ENCODE assay signal across 37 cellular contexts in the genomic region with DNA sequence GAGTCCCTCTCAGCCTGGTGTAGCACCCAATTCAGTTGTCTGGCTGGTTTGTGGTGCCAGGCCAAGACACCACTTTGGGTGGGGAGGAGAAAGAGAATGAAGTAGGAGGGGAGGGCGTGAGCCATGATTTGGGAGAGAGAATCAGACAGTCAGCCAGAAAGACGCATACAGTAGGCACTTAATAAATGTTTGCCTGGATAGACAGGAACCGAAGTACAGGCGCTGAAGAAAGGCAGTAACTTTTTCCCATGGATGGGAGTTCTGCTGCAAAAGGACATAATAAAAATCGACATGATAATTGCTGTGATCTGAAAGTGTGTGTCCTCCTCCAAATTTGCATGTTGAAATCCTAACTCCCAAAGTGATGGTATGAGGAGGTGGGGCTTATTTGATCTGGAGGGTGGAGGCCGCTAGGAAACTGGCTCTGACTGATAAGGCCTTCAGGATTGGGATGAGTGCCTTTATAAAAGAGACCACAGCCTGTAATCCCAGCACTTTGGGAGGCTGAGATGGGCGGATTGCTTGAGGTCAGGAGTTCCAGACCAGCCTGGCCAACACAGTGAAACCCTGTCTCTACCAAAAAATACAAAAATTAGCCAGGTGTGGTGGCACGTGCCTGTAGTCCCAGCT.
"Had no signal": no experiment of that assay in that cellular context is flagged by ENCODE, and none has a peak within 500 bp of the region (broad histone marks: within the 10 kb centered on the region; RNA-seq: fewer than 3 reads in every experiment).

No MANE protein-coding gene starts in this region.

- H3K36me3 ChIP-seq: ascending aorta, cardiac muscle cell, WERI-Rb-1 had no signal

- H3K9me3 ChIP-seq: ascending aorta had no signal

- ATAC-seq: activated CD4-positive, alpha-beta T cell treated with anti-CD3 and anti-CD28 coated beads for 36 hours; activated CD4-positive, CD25-positive, alpha-beta regulatory T cell treated with anti-CD3 and anti-CD28 coated beads, Interleukin-2, amount 50 U/mL, for 24 hours; activated CD8-positive, alpha-beta memory T cell treated with anti-CD3 and anti-CD28 coated beads, Interleukin-2, amount 10 ng/mL, durations not matched to agents 7 days and 5 days; activated CD8-positive, alpha-beta T cell treated with anti-CD3 and anti-CD28 coated beads, Interleukin-2, amount 10 ng/mL, durations not matched to agents 7 days and 5 days; activated naive CD8-positive, alpha-beta T cell treated with anti-CD3 and anti-CD28 coated beads, Interleukin-2, amount 50 U/mL, for 24 hours; WTC11 had no signal

- DNase-seq: activated CD4-positive, alpha-beta memory T cell treated with anti-CD3 and anti-CD28 coated beads, Interleukin-2, amount 10 ng/mL, durations not matched to agents 7 days and 5 days; activated CD4-positive, alpha-beta T cell treated with anti-CD3 and anti-CD28 coated beads for 1 hour; activated CD4-positive, alpha-beta T cell treated with anti-CD3 and anti-CD28 coated beads for 36 hours; activated CD4-positive, alpha-beta T cell treated with anti-CD3 and anti-CD28 coated beads for 48 hours; activated CD4-positive, alpha-beta T cell treated with anti-CD3 and anti-CD28 coated beads, Interleukin-2, amount 10 ng/mL, durations not matched to agents 7 days and 5 days; activated CD4-positive, alpha-beta T cell treated with anti-CD3 and anti-CD28 coated beads, Interleukin-2, amount 50 U/mL, for 48 hours; activated CD4-positive, CD25-positive, alpha-beta regulatory T cell; activated CD8-positive, alpha-beta memory T cell treated with anti-CD3 and anti-CD28 coated beads for 24 hours; activated CD8-positive, alpha-beta memory T cell treated with anti-CD3 and anti-CD28 coated beads, Interleukin-2, amount 10 ng/mL, durations not matched to agents 7 days and 5 days; activated CD8-positive, alpha-beta memory T cell treated with anti-CD3 and anti-CD28 coated beads, Interleukin-2, amount 50 U/mL, for 48 hours; activated CD8-positive, alpha-beta T cell treated with anti-CD3 and anti-CD28 coated beads, Interleukin-2, amount 10 ng/mL, durations not matched to agents 7 days and 5 days; activated effector memory CD4-positive, alpha-beta T cell treated with Interleukin-2 at 50 U/mL for 16 hours; activated gamma-delta T cell; activated naive CD4-positive, alpha-beta T cell treated with anti-CD3 and anti-CD28 coated beads, Interleukin-2, amount 10 ng/mL, durations not matched to agents 7 days and 5 days; activated naive CD4-positive, alpha-beta T cell treated with Interleukin-2 at 50 U/mL for 16 hours; activated naive CD8-positive, alpha-beta T cell treated with anti-CD3 and anti-CD28 coated beads, Interleukin-2, amount 10 ng/mL, durations not matched to agents 7 days and 5 days; activated naive CD8-positive, alpha-beta T cell treated with anti-CD3 and anti-CD28 coated beads, Interleukin-2, amount 50 U/mL, for 24 hours; activated T-cell treated with anti-CD3 and anti-CD28 coated beads, Interleukin-2, amount 50 U/mL, for 24 hours; activated T-cell treated with anti-CD3 and anti-CD28 coated beads, Interleukin-2, amount 50 U/mL, for 48 hours; amygdala; anterior cingulate cortex; caudate nucleus; cerebellar nuclear complex; T-helper 2 cell; T-helper 9 cell; WERI-Rb-1 had no signal

- H3K27me3 Mint-ChIP-seq: activated CD4-positive, alpha-beta memory T cell treated with anti-CD3 and anti-CD28 coated beads, Interleukin-2, amount 10 ng/mL, durations not matched to agents 7 days and 5 days; activated T-cell treated with anti-CD3 and anti-CD28 coated beads, Interleukin-2, amount 50 U/mL, for 24 hours; brain had no signal

- H3K36me3 Mint-ChIP-seq: activated CD8-positive, alpha-beta memory T cell treated with anti-CD3 and anti-CD28 coated beads, Interleukin-2, amount 10 ng/mL, durations not matched to agents 7 days and 5 days; activated naive CD4-positive, alpha-beta T cell treated with anti-CD3 and anti-CD28 coated beads, Interleukin-2, amount 10 ng/mL, durations not matched to agents 7 days and 5 days; activated naive CD4-positive, alpha-beta T cell treated with anti-CD3 and anti-CD28 coated beads, Interleukin-2, amount 50 U/mL, for 24 hours; activated naive CD8-positive, alpha-beta T cell; activated naive CD8-positive, alpha-beta T cell treated with anti-CD3 and anti-CD28 coated beads, Interleukin-2, amount 10 ng/mL, durations not matched to agents 7 days and 5 days; brain; WTC11 had no signal

- H3K4me1 ChIP-seq: ascending aorta had no signal

- H3K27ac Mint-ChIP-seq: activated CD4-positive, alpha-beta memory T cell treated with anti-CD3 and anti-CD28 coated beads, Interleukin-2, amount 10 ng/mL, durations not matched to agents 7 days and 5 days; activated CD4-positive, alpha-beta T cell treated with anti-CD3 and anti-CD28 coated beads for 36 hours; activated CD4-positive, alpha-beta T cell treated with anti-CD3 and anti-CD28 coated beads, Interleukin-2, amount 10 ng/mL, durations not matched to agents 7 days and 5 days; activated CD8-positive, alpha-beta memory T cell treated with anti-CD3 and anti-CD28 coated beads, Interleukin-2, amount 10 ng/mL, durations not matched to agents 7 days and 5 days; activated CD8-positive, alpha-beta T cell treated with anti-CD3 and anti-CD28 coated beads, Interleukin-2, amount 10 ng/mL, durations not matched to agents 7 days and 5 days; activated naive CD4-positive, alpha-beta T cell treated with anti-CD3 and anti-CD28 coated beads, Interleukin-2, amount 10 ng/mL, durations not matched to agents 7 days and 5 days; activated naive CD4-positive, alpha-beta T cell treated with anti-CD3 and anti-CD28 coated beads, Interleukin-2, amount 50 U/mL, for 24 hours; activated naive CD8-positive, alpha-beta T cell; activated naive CD8-positive, alpha-beta T cell treated with anti-CD3 and anti-CD28 coated beads, Interleukin-2, amount 10 ng/mL, durations not matched to agents 7 days and 5 days; activated naive CD8-positive, alpha-beta T cell treated with anti-CD3 and anti-CD28 coated beads, Interleukin-2, amount 50 U/mL, for 24 hours; activated T-cell treated with anti-CD3 and anti-CD28 coated beads, Interleukin-2, amount 50 U/mL, for 24 hours; activated T-helper 2 cell treated with anti-CD3 and anti-CD28 coated beads, Interferon-gamma antibody, Interleukin-2, Interleukin-4, amounts not matched to agents 10 μg/mL and 5 μg/mL and 100 μg/mL, durations not matched to agents 14 hours and 24 hours and 36 hours; brain; T-helper 2 cell treated with Interferon-gamma antibody and Interleukin-4, amounts not matched to agents 5 μg/mL and 100 μg/mL, for 36 hours; WTC11 had no signal

- FAIRE-seq: bronchial epithelial cell had no signal

- H3K27me3 ChIP-seq: ascending aorta, cardiac muscle cell had no signal

- H3K4me1 Mint-ChIP-seq: activated CD4-positive, alpha-beta memory T cell treated with anti-CD3 and anti-CD28 coated beads, Interleukin-2, amount 10 ng/mL, durations not matched to agents 7 days and 5 days; activated CD4-positive, alpha-beta T cell treated with anti-CD3 and anti-CD28 coated beads for 36 hours; activated CD4-positive, alpha-beta T cell treated with anti-CD3 and anti-CD28 coated beads, Interleukin-2, amount 10 ng/mL, durations not matched to agents 7 days and 5 days; activated CD8-positive, alpha-beta memory T cell treated with anti-CD3 and anti-CD28 coated beads, Interleukin-2, amount 10 ng/mL, durations not matched to agents 7 days and 5 days; activated naive CD4-positive, alpha-beta T cell treated with anti-CD3 and anti-CD28 coated beads, Interleukin-2, amount 10 ng/mL, durations not matched to agents 7 days and 5 days; activated naive CD4-positive, alpha-beta T cell treated with anti-CD3 and anti-CD28 coated beads, Interleukin-2, amount 50 U/mL, for 24 hours; activated naive CD8-positive, alpha-beta T cell treated with anti-CD3 and anti-CD28 coated beads, Interleukin-2, amount 10 ng/mL, durations not matched to agents 7 days and 5 days; activated naive CD8-positive, alpha-beta T cell treated with anti-CD3 and anti-CD28 coated beads, Interleukin-2, amount 50 U/mL, for 24 hours; WTC11 had no signal

- H3K4me3 Mint-ChIP-seq: activated CD4-positive, alpha-beta memory T cell treated with anti-CD3 and anti-CD28 coated beads, Interleukin-2, amount 10 ng/mL, durations not matched to agents 7 days and 5 days; activated CD4-positive, alpha-beta T cell treated with anti-CD3 and anti-CD28 coated beads for 36 hours; activated CD4-positive, alpha-beta T cell treated with anti-CD3 and anti-CD28 coated beads, Interleukin-2, amount 10 ng/mL, durations not matched to agents 7 days and 5 days; activated CD8-positive, alpha-beta memory T cell treated with anti-CD3 and anti-CD28 coated beads, Interleukin-2, amount 10 ng/mL, durations not matched to agents 7 days and 5 days; activated CD8-positive, alpha-beta T cell treated with anti-CD3 and anti-CD28 coated beads, Interleukin-2, amount 10 ng/mL, durations not matched to agents 7 days and 5 days; activated naive CD4-positive, alpha-beta T cell treated with anti-CD3 and anti-CD28 coated beads, Interleukin-2, amount 10 ng/mL, durations not matched to agents 7 days and 5 days; activated naive CD4-positive, alpha-beta T cell treated with anti-CD3 and anti-CD28 coated beads, Interleukin-2, amount 50 U/mL, for 24 hours; activated naive CD8-positive, alpha-beta T cell; activated naive CD8-positive, alpha-beta T cell treated with anti-CD3 and anti-CD28 coated beads, Interleukin-2, amount 10 ng/mL, durations not matched to agents 7 days and 5 days; activated naive CD8-positive, alpha-beta T cell treated with anti-CD3 and anti-CD28 coated beads, Interleukin-2, amount 50 U/mL, for 24 hours; activated T-cell treated with anti-CD3 and anti-CD28 coated beads, Interleukin-2, amount 50 U/mL, for 24 hours; brain; central memory CD8-positive, alpha-beta T cell; T-helper 2 cell treated with Interferon-gamma antibody and Interleukin-4, amounts not matched to agents 5 μg/mL and 100 μg/mL, for 36 hours; WTC11 had no signal

- H3K4me3 ChIP-seq: ascending aorta, cardiac muscle cell had no signal

- H3K27ac ChIP-seq: ascending aorta, cardiac muscle cell, WERI-Rb-1 had no signal

- H3K9me3 Mint-ChIP-seq: activated naive CD4-positive, alpha-beta T cell treated with anti-CD3 and anti-CD28 coated beads, Interleukin-2, amount 50 U/mL, for 24 hours had no signal
